In genomic region chr5:56249074-56249473, GRCh38 we compare ENCODE assay signal across 5 cellular contexts. TPM values are rescaled to one million over a fixed set of nuclear protein-coding genes. Genes with fewer than 3 reads are reported as not detected.
"Had no signal": no experiment of that assay in that cellular context is flagged by ENCODE, and none has a peak within 500 bp of the region (broad histone marks: within the 10 kb centered on the region; RNA-seq: fewer than 3 reads in every experiment).

No MANE protein-coding gene starts in this region.

RNA-seq across cellular contexts. Expression of gene ANKRD55, which starts 15.9 kb away (rescaled TPM):
- total RNA-seq: activated B cell treated with CpG ODN at 0.5 μM for 24 hours, ascending aorta, bronchial epithelial cell, cardiac muscle cell, chondrocyte had no signal
